ENCODE assay signal across 8 cellular contexts in genomic region chr1:144883011-144883421, GRCh38.
DNase-seq lines count a peak whose midpoint lies in the region; ATAC-seq and TF ChIP-seq lines count a peak whose summit lies in the region.
"Not testable (repeated sequence)": the region's sequence is repeated elsewhere in the genome, so short reads cannot be mapped to it uniquely, and the experiment has no call there.

No MANE protein-coding gene starts in this region.

- H3K4me3 ChIP-seq in CD8-positive, alpha-beta T cell (ENCODE audit: low read depth, low read length) = not testable (repeated sequence)
- H3K4me3 ChIP-seq in MG63 (peak overlapping the region; percentile 41), lower lobe of right lung (peak overlapping the region; percentile 41), prostate gland (peak overlapping the region; percentile 35 to 46), tibial artery (peak overlapping the region; percentile 53 to 62)

- not testable (repeated sequence) for H3K36me3 Mint-ChIP-seq in CD8-positive, alpha-beta T cell; MCF 10A (ENCODE audit: insufficient read depth, unreplicated experiment)

- H3K27ac ChIP-seq in CD8-positive, alpha-beta T cell (ENCODE audit: low read depth, low read length); lower lobe of right lung; prostate gland; tibial artery: not testable (repeated sequence)

- H3K9me3 ChIP-seq in CD8-positive, alpha-beta T cell (ENCODE audit: low read length); MG63; lower lobe of right lung; prostate gland; tibial artery: not testable (repeated sequence)

- intact Hi-C loops in CD8-positive, alpha-beta T cell (cut with DNase I, micrococcal nuclease); MCF 10A (cut with micrococcal nuclease); lower lobe of right lung (cut with DNase I); prostate gland (cut with DNase I); tibial artery (cut with DNase I; ENCODE audit: low total_unique reads): not testable (repeated sequence)

- peak overlapping the region; percentile 18 for H3K4me3 Mint-ChIP-seq in CD8-positive, alpha-beta T cell
- H3K4me3 Mint-ChIP-seq in MCF 10A (ENCODE audit: unreplicated experiment) = peak overlapping the region; percentile 64

- H3K36me3 ChIP-seq in CD8-positive, alpha-beta T cell (ENCODE audit: insufficient read depth, low read length); MG63; lower lobe of right lung; prostate gland; tibial artery: not testable (repeated sequence)

- H3K4me1 Mint-ChIP-seq in CD8-positive, alpha-beta T cell (ENCODE audit: low read depth); MCF 10A (ENCODE audit: insufficient read depth, unreplicated experiment): not testable (repeated sequence)

- TF ChIP-seq CTCF in CD8-positive, alpha-beta T cell (IDR thresholded peaks at IDR 0.05); MCF 10A (IDR thresholded peaks at IDR 0.05; ENCODE audit: unreplicated experiment); lower lobe of right lung (IDR thresholded peaks at IDR 0.05); prostate gland (IDR thresholded peaks at IDR 0.05); tibial artery (IDR thresholded peaks at IDR 0.05): not testable (repeated sequence)

- H3K9me3 Mint-ChIP-seq in CD8-positive, alpha-beta T cell; MCF 10A (ENCODE audit: unreplicated experiment): not testable (repeated sequence)

- not testable (repeated sequence) for BruUV-seq in MCF 10A (replicated peaks; lab: Mats Ljungman, UMichigan)

- not testable (repeated sequence) for H3K27ac Mint-ChIP-seq in CD8-positive, alpha-beta T cell; MCF 10A (ENCODE audit: low read depth, unreplicated experiment)

- not testable (repeated sequence) for TF ChIP-seq POLR2A in prostate gland (IDR thresholded peaks at IDR 0.05)

- DNase-seq in CD8-positive, alpha-beta T cell = peak in 6 of 7 experiments; percentile 4 to 44 (median 16)
- DNase-seq in MG63 = peak; percentile 12
- DNase-seq in activated CD4-positive, alpha-beta T cell treated with anti-CD3 and anti-CD28 coated beads, Interleukin-2, amount 50 U/mL, for 4 hours = peak; percentile 4 to 9
- DNase-seq in MCF 10A (ENCODE audit: unreplicated experiment) = peak; percentile 6
- peak; percentile 41 for DNase-seq in glomerular visceral epithelial cell (ENCODE audit: extremely low spot score)
- DNase-seq in lower lobe of right lung = peak; percentile 48
- peak; percentile 4 for DNase-seq in prostate gland (ENCODE audit: low spot score)
- peak; percentile 15 to 67 for DNase-seq in tibial artery

- not testable (repeated sequence) for H3K4me1 ChIP-seq in CD8-positive, alpha-beta T cell (ENCODE audit: insufficient read depth, low read length); lower lobe of right lung; prostate gland (replicated peaks); tibial artery

- 3% methylated on average over 50 of the region's 50 CpGs for WGBS in prostate gland

- POLR2A ChIA-PET in CD8-positive, alpha-beta T cell (lab: Charles Lee); MCF 10A (lab: Yijun Ruan, JAX): not testable (repeated sequence)

- H3K27me3 ChIP-seq in CD8-positive, alpha-beta T cell (ENCODE audit: insufficient read depth, low read length); MG63; lower lobe of right lung (ENCODE audit: low read depth); prostate gland (replicated peaks; ENCODE audit: insufficient read depth); tibial artery: not testable (repeated sequence)

- not testable (repeated sequence) for ATAC-seq in CD8-positive, alpha-beta T cell
- peak in 1 of 2 donors; percentile 28 for ATAC-seq in lower lobe of right lung

- not testable (repeated sequence) for H3K27me3 Mint-ChIP-seq in CD8-positive, alpha-beta T cell (ENCODE audit: low read depth); MCF 10A (ENCODE audit: insufficient read depth, unreplicated experiment)

- CTCF ChIA-PET in CD8-positive, alpha-beta T cell (lab: Charles Lee); MCF 10A (lab: Yijun Ruan, JAX): not testable (repeated sequence)
